Comparison of ENCODE assay signal across 8 cellular contexts in genomic region chr15:40763801-40764765, GRCh38.
DNase-seq lines count a peak whose midpoint lies in the region; ATAC-seq lines count a peak whose summit lies in the region.

Gene GCHFR, plus strand, starts transcription at chr15:40764068. Its CDS starts 113 bp downstream, at chr15:40764181.

- H3K27ac Mint-ChIP-seq in memory B cell: peak within 1 kb of the TSS; percentile 35

- H3K27me3 Mint-ChIP-seq in memory B cell: no peaks in the 10 kb centered on the region

- peak; percentile 84 for DNase-seq in ELF-1 (ENCODE audit: low read depth, low spot score)
- peak; percentile 69 for DNase-seq in MV-4-11 (lab: John Stamatoyannopoulos, UW)
- DNase-seq in activated CD4-positive, alpha-beta T cell treated with anti-CD3 and anti-CD28 coated beads, Interleukin-2, amount 50 U/mL, for 4 hours: peak; percentile 33 to 42
- DNase-seq in effector CD8-positive, alpha-beta T cell (lab: John Stamatoyannopoulos, UW): peak; percentile 49
- peak; percentile 41 to 54 for DNase-seq in memory B cell (ENCODE audit: low spot score in 2 of 2)
- DNase-seq in stimulated activated CD8-positive, alpha-beta memory T cell treated with anti-CD3 and anti-CD28 coated beads, Interleukin-7, amount 100 ng/mL, for 24 hours (ENCODE audit: low read depth): peak; percentile 38

- peaks cover 24% of the 10 kb centered on the region for H3K4me1 Mint-ChIP-seq in memory B cell

- ATAC-seq in GM21717 (IDR thresholded peaks at IDR 0.05; ENCODE audit: unreplicated experiment) (peak; percentile 47), memory B cell (ENCODE audit: low read depth) (peak; percentile 75), HG03469 (IDR thresholded peaks at IDR 0.05; ENCODE audit: unreplicated experiment) (no peak)

- no peaks in the 10 kb centered on the region for H3K36me3 Mint-ChIP-seq in memory B cell

- peak within 1 kb of the TSS; percentile 83 for H3K4me3 Mint-ChIP-seq in memory B cell

- H3K9me3 Mint-ChIP-seq in memory B cell: no peaks in the 10 kb centered on the region
